ENCODE assay signal across 8 cellular contexts in genomic region chr3:115692887-115693524, GRCh38.
A peak's percentile ranks its signal among the peaks of the same experiment; 100 is the strongest.
DNase-seq lines count a peak whose midpoint lies in the region; TF ChIP-seq lines count a peak whose summit lies in the region.

No MANE protein-coding gene starts in this region.

- TF ChIP-seq CTCF in GM06990 (IDR thresholded peaks at IDR 0.05; ENCODE audit: insufficient read depth, low read length, poor library complexity, severe bottlenecking), result peak; percentile 64

- H3K36me3 ChIP-seq in GM06990 (ENCODE audit: control insufficient read depth, insufficient read depth, low read length) (no peaks in the 10 kb centered on the region), MG63 (no peaks in the 10 kb centered on the region)

- H3K27me3 ChIP-seq in GM06990 (replicated peaks; ENCODE audit: control insufficient read depth, insufficient read depth, low read length) (no peaks in the 10 kb centered on the region), MG63 (no peaks in the 10 kb centered on the region)

- DNase-seq in GM06990 (ENCODE audit: extremely low read depth, insufficient read length) (peak; percentile 19), HCEC 1CT (peak; percentile 70), MG63 (peak; percentile 68), SHP77 (lab: John Stamatoyannopoulos, UW) (peak; percentile 86 to 87), globus pallidus (ENCODE audit: low spot score) (peak; percentile 75), pons (ENCODE audit: low spot score) (peak; percentile 85), ureter (ENCODE audit: low spot score) (peak; percentile 79)
- peak; percentile 81 for DNase-seq in activated effector memory CD4-positive, alpha-beta T cell treated with anti-CD3 and anti-CD28 coated beads, Interleukin-2, amount 50 U/mL, for 16 hours

- H3K9me3 ChIP-seq in MG63, result no peaks in the 10 kb centered on the region

- no peak overlapping the region for H3K4me3 ChIP-seq in GM06990 (replicated peaks; ENCODE audit: low read depth, low read length)
- no peak overlapping the region for H3K4me3 ChIP-seq in MG63

Comparison
In these comparisons a context has a peak if more than half of its experiments do, and no peak if none do; other contexts are left out.
1. DNase-seq: peak in every context shown above with its lines; median percentile 86 in SHP77; 85 in pons; 81 in activated effector memory CD4-positive, alpha-beta T cell treated with anti-CD3 and anti-CD28 coated beads, Interleukin-2, amount 50 U/mL, for 16 hours; 79 in ureter; 75 in globus pallidus; 70 in HCEC 1CT; 68 in MG63; 19 in GM06990.